In genomic region chr2:23509593-23510295, GRCh38 we compare ENCODE assay signal across 19 cellular contexts.
A peak's percentile ranks its signal among the peaks of the same experiment; 100 is the strongest.
DNase-seq lines count a peak whose midpoint lies in the region; ATAC-seq and TF ChIP-seq lines count a peak whose summit lies in the region.
"Had no signal": no experiment of that assay in that cellular context is flagged by ENCODE, and none has a peak within 500 bp of the region (broad histone marks: within the 10 kb centered on the region; RNA-seq: fewer than 3 reads in every experiment).

No MANE protein-coding gene starts in this region.

- no peak overlapping the region for H3K9ac ChIP-seq in SK-N-SH

- H3K4me3 Mint-ChIP-seq in stimulated activated memory B cell treated with anti-CD40 and anti-IgM and Interleukin-4, amounts not matched to agents 10 μg/mL and 1 μg/mL and 100 μg/mL, for 72 hours, result no peak overlapping the region
- H3K4me3 Mint-ChIP-seq: CD4-positive, CD25-positive, alpha-beta regulatory T cell; CD8-positive, alpha-beta memory T cell had no signal

- TF ChIP-seq CTCF in SK-N-SH (IDR thresholded peaks at IDR 0.05) (no peak), lower lobe of right lung (IDR thresholded peaks at IDR 0.05) (no peak)

- H2AFZ ChIP-seq in SK-N-SH (ENCODE audit: low read depth), result no peak overlapping the region

- ATAC-seq in SK-N-SH treated with all-trans-retinoic acid at 6 μM for 48 hours, result no peak
- ATAC-seq in lower lobe of right lung, result no peak
- ATAC-seq in GM21786 (IDR thresholded peaks at IDR 0.05; ENCODE audit: unreplicated experiment), result no peak
- ATAC-seq in stimulated activated memory B cell treated with anti-CD40 and anti-IgM and Interleukin-4, amounts not matched to agents 10 μg/mL and 1 μg/mL and 100 μg/mL, for 72 hours, result no peak
- ATAC-seq in stimulated activated naive CD8-positive, alpha-beta T cell treated with anti-CD3 and anti-CD28 coated beads, Interleukin-15, Interleukin-2, amounts not matched to agents 100 U/mL and 50 U/mL, for 24 hours, result no peak
- ATAC-seq: HCT116 had no signal

- no peaks in the 10 kb centered on the region for H3K9me2 ChIP-seq in SK-N-SH

- POLR2A ChIA-PET in SK-N-SH (lab: Yijun Ruan, JAX), result interaction anchor here (0.8 kb wide), 1 partner anchor 94 kb away, joined by 3 read pairs; no protein-coding TSS in a partner anchor

- H3K36me3 ChIP-seq in SK-N-SH (replicated peaks in 1 of 2; ENCODE audit: control insufficient read depth in 1 of 2, insufficient read depth in 2 of 2, low read length in 1 of 2) (no peaks in the 10 kb centered on the region), lower lobe of right lung (no peaks in the 10 kb centered on the region)
- H3K36me3 ChIP-seq: BE2C had no signal

- no peaks in the 10 kb centered on the region for H3K79me2 ChIP-seq in SK-N-SH (ENCODE audit: insufficient read depth)

- WGBS in SK-N-SH (ENCODE audit: low lambda C conversion rate), result 72% methylated on average over 9 of the region's 9 CpGs

- no peaks in the 10 kb centered on the region for H3K27me3 ChIP-seq in SK-N-SH (ENCODE audit: insufficient read depth)
- H3K27me3 ChIP-seq in lower lobe of right lung (ENCODE audit: low read depth), result no peaks in the 10 kb centered on the region
- H3K27me3 ChIP-seq: BE2C had no signal

- peak; percentile 66 for DNase-seq in SK-N-SH
- peak; percentile 81 for DNase-seq in NCI-H82 treated with DMSO at 0.1 percent for 48 hours (lab: John Stamatoyannopoulos, UW; ENCODE audit: unreplicated experiment)
- DNase-seq in lower lobe of right lung, result peak; percentile 10
- DNase-seq in stimulated activated naive CD8-positive, alpha-beta T cell treated with anti-CD3 and anti-CD28 coated beads, Interleukin-15, Interleukin-2, amounts not matched to agents 100 U/mL and 50 U/mL, for 24 hours, result no peak
- no peak for DNase-seq in mesenteric fat pad (ENCODE audit: low spot score)
- DNase-seq: 8988T; ACHN; BE2C; C1 segment of cervical spinal cord; CD4-positive, CD25-positive, alpha-beta regulatory T cell; CD8-positive, alpha-beta memory T cell; DMS79; GDM1; GOT3; H7 had no signal

- TF ChIP-seq RAD21 in SK-N-SH (IDR thresholded peaks at IDR 0.05; ENCODE audit: low read length), result no peak

- H3K4me2 ChIP-seq in SK-N-SH, result no peak overlapping the region

- H3K27me3 Mint-ChIP-seq in stimulated activated memory B cell treated with anti-CD40 and anti-IgM and Interleukin-4, amounts not matched to agents 10 μg/mL and 1 μg/mL and 100 μg/mL, for 72 hours, result no peaks in the 10 kb centered on the region

- intact Hi-C loops in lower lobe of right lung (cut with DNase I), result no loop called here

- H3K4me1 Mint-ChIP-seq in stimulated activated memory B cell treated with anti-CD40 and anti-IgM and Interleukin-4, amounts not matched to agents 10 μg/mL and 1 μg/mL and 100 μg/mL, for 72 hours, result peaks cover 13% of the 10 kb centered on the region
- H3K4me1 Mint-ChIP-seq: CD4-positive, CD25-positive, alpha-beta regulatory T cell; CD8-positive, alpha-beta memory T cell had no signal

- no peaks in the 10 kb centered on the region for H3K9me3 Mint-ChIP-seq in stimulated activated memory B cell treated with anti-CD40 and anti-IgM and Interleukin-4, amounts not matched to agents 10 μg/mL and 1 μg/mL and 100 μg/mL, for 72 hours
- H3K9me3 Mint-ChIP-seq: CD4-positive, CD25-positive, alpha-beta regulatory T cell; CD8-positive, alpha-beta memory T cell had no signal

- H3K27ac Mint-ChIP-seq in stimulated activated memory B cell treated with anti-CD40 and anti-IgM and Interleukin-4, amounts not matched to agents 10 μg/mL and 1 μg/mL and 100 μg/mL, for 72 hours, result no peak overlapping the region
- H3K27ac Mint-ChIP-seq: CD8-positive, alpha-beta memory T cell had no signal

- no peaks in the 10 kb centered on the region for H3F3A ChIP-seq in SK-N-SH (replicated peaks; ENCODE audit: insufficient read depth)

- CTCF ChIA-PET in SK-N-SH (lab: Yijun Ruan, JAX), result interaction anchor here (0.7 to 1.9 kb wide), 7 partner anchors 9 to 54 kb away, joined by 3 to 7 read pairs (median 3); no protein-coding TSS in a partner anchor

- no peaks in the 10 kb centered on the region for H3K36me3 Mint-ChIP-seq in stimulated activated memory B cell treated with anti-CD40 and anti-IgM and Interleukin-4, amounts not matched to agents 10 μg/mL and 1 μg/mL and 100 μg/mL, for 72 hours
- H3K36me3 Mint-ChIP-seq: CD4-positive, CD25-positive, alpha-beta regulatory T cell; CD8-positive, alpha-beta memory T cell had no signal

- no peaks in the 10 kb centered on the region for H3K9me3 ChIP-seq in SK-N-SH
- H3K9me3 ChIP-seq in lower lobe of right lung, result no peaks in the 10 kb centered on the region
- H3K9me3 ChIP-seq: BE2C had no signal

- H4K20me1 ChIP-seq in SK-N-SH (ENCODE audit: insufficient read depth), result no peaks in the 10 kb centered on the region

- peak overlapping the region in 1 of 2 experiments; percentile 12; a peak in 1 of 4 replicates for H3K27ac ChIP-seq in SK-N-SH (ENCODE audit: low read depth in 2 of 2, low read length in 1 of 2)
- no peak overlapping the region for H3K27ac ChIP-seq in lower lobe of right lung

- 0 out of 4 replicates have a peak, but pooled peaks of 1 of the 2 experiments have one; percentile 30 for TF ChIP-seq EP300 in SK-N-SH (IDR thresholded peaks at IDR 0.05; ENCODE audit: borderline replicate concordance in 1 of 2, low read depth in 1 of 2, low read length in 1 of 2)

- peaks cover 0 to 54% of the 10 kb centered on the region in 2 experiments; a peak in 2 of 4 replicates for H3K4me1 ChIP-seq in SK-N-SH (ENCODE audit: control insufficient read depth in 1 of 2, insufficient read depth in 2 of 2, low read depth in 1 of 2, low read length in 1 of 2)
- H3K4me1 ChIP-seq in lower lobe of right lung, result peaks cover 37% of the 10 kb centered on the region

- no peak overlapping the region for H3K4me3 ChIP-seq in SK-N-SH (ENCODE audit: low read depth in 2 of 2, low read length in 1 of 2)
- no peak overlapping the region for H3K4me3 ChIP-seq in lower lobe of right lung

TF ChIP-seq in SK-N-SH, 30 proteins besides CTCF, POLR2A, EP300 and RAD21 (continues in another document):
- TF ChIP-seq USF2 (IDR thresholded peaks at IDR 0.05; ENCODE audit: borderline replicate concordance, low read depth, low read length), result no peak
- no peak for TF ChIP-seq CHD2 (IDR thresholded peaks at IDR 0.05; ENCODE audit: low read length, partially characterized antibody)
- no peak for TF ChIP-seq GATA2 (CRISPR knock-in tag; IDR thresholded peaks at IDR 0.05)

TF ChIP-seq in SK-N-SH treated with all-trans-retinoic acid at 6 μM for 48 hours, 23 proteins besides CTCF, POLR2A, EP300 and RAD21:
- no peak for TF ChIP-seq TOX (CRISPR knock-in tag; IDR thresholded peaks at IDR 0.05; ENCODE audit: borderline replicate concordance)
- no peak for TF ChIP-seq OSR1 (CRISPR knock-in tag; IDR thresholded peaks at IDR 0.05)
- TF ChIP-seq TCF4 (CRISPR knock-in tag; IDR thresholded peaks at IDR 0.05; ENCODE audit: borderline replicate concordance), result no peak
- TF ChIP-seq CSDC2 (CRISPR knock-in tag; IDR thresholded peaks at IDR 0.05), result no peak
- no peak for TF ChIP-seq ARNTL (CRISPR knock-in tag; IDR thresholded peaks at IDR 0.05; ENCODE audit: borderline replicate concordance, low read depth)
- TF ChIP-seq, protein P1, sequence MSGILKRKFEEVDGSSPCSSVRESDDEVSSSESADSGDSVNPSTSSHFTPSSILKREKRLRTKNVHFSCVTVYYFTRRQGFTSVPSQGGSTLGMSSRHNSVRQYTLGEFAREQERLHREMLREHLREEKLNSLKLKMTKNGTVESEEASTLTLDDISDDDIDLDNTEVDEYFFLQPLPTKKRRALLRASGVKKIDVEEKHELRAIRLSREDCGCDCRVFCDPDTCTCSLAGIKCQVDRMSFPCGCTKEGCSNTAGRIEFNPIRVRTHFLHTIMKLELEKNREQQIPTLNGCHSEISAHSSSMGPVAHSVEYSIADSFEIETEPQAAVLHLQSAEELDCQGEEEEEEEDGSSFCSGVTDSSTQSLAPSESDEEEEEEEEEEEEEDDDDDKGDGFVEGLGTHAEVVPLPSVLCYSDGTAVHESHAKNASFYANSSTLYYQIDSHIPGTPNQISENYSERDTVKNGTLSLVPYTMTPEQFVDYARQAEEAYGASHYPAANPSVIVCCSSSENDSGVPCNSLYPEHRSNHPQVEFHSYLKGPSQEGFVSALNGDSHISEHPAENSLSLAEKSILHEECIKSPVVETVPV (CRISPR knock-in tag; IDR thresholded peaks at IDR 0.05), result no peak
- TF ChIP-seq RARB (CRISPR knock-in tag; IDR thresholded peaks at IDR 0.05), result no peak
- TF ChIP-seq, protein P2, sequence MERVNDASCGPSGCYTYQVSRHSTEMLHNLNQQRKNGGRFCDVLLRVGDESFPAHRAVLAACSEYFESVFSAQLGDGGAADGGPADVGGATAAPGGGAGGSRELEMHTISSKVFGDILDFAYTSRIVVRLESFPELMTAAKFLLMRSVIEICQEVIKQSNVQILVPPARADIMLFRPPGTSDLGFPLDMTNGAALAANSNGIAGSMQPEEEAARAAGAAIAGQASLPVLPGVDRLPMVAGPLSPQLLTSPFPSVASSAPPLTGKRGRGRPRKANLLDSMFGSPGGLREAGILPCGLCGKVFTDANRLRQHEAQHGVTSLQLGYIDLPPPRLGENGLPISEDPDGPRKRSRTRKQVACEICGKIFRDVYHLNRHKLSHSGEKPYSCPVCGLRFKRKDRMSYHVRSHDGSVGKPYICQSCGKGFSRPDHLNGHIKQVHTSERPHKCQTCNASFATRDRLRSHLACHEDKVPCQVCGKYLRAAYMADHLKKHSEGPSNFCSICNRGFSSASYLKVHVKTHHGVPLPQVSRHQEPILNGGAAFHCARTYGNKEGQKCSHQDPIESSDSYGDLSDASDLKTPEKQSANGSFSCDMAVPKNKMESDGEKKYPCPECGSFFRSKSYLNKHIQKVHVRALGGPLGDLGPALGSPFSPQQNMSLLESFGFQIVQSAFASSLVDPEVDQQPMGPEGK (CRISPR knock-in tag; IDR thresholded peaks at IDR 0.05; ENCODE audit: borderline replicate concordance), result no peak
- no peak for TF ChIP-seq ESRRG (CRISPR knock-in tag; IDR thresholded peaks at IDR 0.05)
- no peak for TF ChIP-seq ZNF70 (CRISPR knock-in tag; IDR thresholded peaks at IDR 0.05)
- no peak for TF ChIP-seq ZC3H10 (CRISPR knock-in tag; IDR thresholded peaks at IDR 0.05)
- TF ChIP-seq, protein P3, sequence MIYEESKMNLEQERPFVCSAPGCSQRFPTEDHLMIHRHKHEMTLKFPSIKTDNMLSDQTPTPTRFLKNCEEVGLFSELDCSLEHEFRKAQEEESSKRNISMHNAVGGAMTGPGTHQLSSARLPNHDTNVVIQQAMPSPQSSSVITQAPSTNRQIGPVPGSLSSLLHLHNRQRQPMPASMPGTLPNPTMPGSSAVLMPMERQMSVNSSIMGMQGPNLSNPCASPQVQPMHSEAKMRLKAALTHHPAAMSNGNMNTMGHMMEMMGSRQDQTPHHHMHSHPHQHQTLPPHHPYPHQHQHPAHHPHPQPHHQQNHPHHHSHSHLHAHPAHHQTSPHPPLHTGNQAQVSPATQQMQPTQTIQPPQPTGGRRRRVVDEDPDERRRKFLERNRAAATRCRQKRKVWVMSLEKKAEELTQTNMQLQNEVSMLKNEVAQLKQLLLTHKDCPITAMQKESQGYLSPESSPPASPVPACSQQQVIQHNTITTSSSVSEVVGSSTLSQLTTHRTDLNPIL (CRISPR knock-in tag; IDR thresholded peaks at IDR 0.05; ENCODE audit: low read depth), result no peak
- TF ChIP-seq BACH2 (CRISPR knock-in tag; IDR thresholded peaks at IDR 0.05; ENCODE audit: borderline replicate concordance), result no peak

Comparison
In these comparisons a context has a peak if more than half of its experiments do, and no peak if none do; other contexts are left out.
1. DNase-seq: peak in SK-N-SH (single experiment), NCI-H82 treated with DMSO at 0.1 percent for 48 hours (single experiment) and lower lobe of right lung (single experiment); none in stimulated activated naive CD8-positive, alpha-beta T cell treated with anti-CD3 and anti-CD28 coated beads, Interleukin-15, Interleukin-2, amounts not matched to agents 100 U/mL and 50 U/mL, for 24 hours (single experiment) and mesenteric fat pad (single experiment).